In genomic region chr21:15856813-15857212, GRCh38 we compare ENCODE assay signal across 26 cellular contexts.
"Had no signal": no experiment of that assay in that cellular context is flagged by ENCODE, and none has a peak within 500 bp of the region (broad histone marks: within the 10 kb centered on the region; RNA-seq: fewer than 3 reads in every experiment).

No MANE protein-coding gene starts in this region.

- H3K4me1 ChIP-seq: suprapubic skin, testis, thyroid gland, transverse colon, uterus, vagina had no signal

- H3K9me3 ChIP-seq: stomach, suprapubic skin, testis, thoracic aorta, thyroid gland, tibial artery, tibial nerve, transverse colon, upper lobe of left lung, upper lobe of right lung, uterus, vagina had no signal

- H3K4me3 ChIP-seq: stomach, suprapubic skin, testis, thoracic aorta, thyroid gland, tibial artery, tibial nerve, transverse colon, upper lobe of left lung, upper lobe of right lung, uterus, vagina had no signal

- ATAC-seq: stimulated activated effector memory CD8-positive, alpha-beta T cell treated with anti-CD3 and anti-CD28 coated beads, Interleukin-12 subunit alpha, Interleukin-12 subunit beta, amount 100 ng/mL, for 72 hours; stimulated activated memory B cell treated with anti-CD40 and anti-IgM and Interleukin-4, amounts not matched to agents 10 μg/mL and 1 μg/mL and 100 μg/mL, for 72 hours; stimulated activated naive B cell treated with anti-CD40 and anti-IgM and Interleukin-4, amounts not matched to agents 10 μg/mL and 1 μg/mL and 100 μg/mL, for 72 hours; stimulated activated naive CD8-positive, alpha-beta T cell treated with anti-CD3 and anti-CD28 coated beads, Interleukin-15, amount 100 ng/mL, for 72 hours; stimulated activated naive CD8-positive, alpha-beta T cell treated with anti-CD3 and anti-CD28 coated beads, Interleukin-15, Interleukin-2, amounts not matched to agents 100 U/mL and 50 U/mL, for 24 hours; upper lobe of right lung had no signal

- H3K36me3 ChIP-seq: thoracic aorta, thyroid gland, uterus, vagina had no signal

- DNase-seq: stimulated activated CD4-positive, alpha-beta T cell treated with anti-CD3 and anti-CD28 coated beads, Interleukin-2, amount 100 ng/mL, for 48 hours; stimulated activated CD4-positive, alpha-beta T cell treated with anti-CD3 and anti-CD28 coated beads, Interleukin-4, amount 100 ng/mL, for 1 hour; stimulated activated CD4-positive, alpha-beta T cell treated with anti-CD3 and anti-CD28 coated beads, Interleukin-4, amount 100 ng/mL, for 24 hours; stimulated activated CD4-positive, alpha-beta T cell treated with anti-CD3 and anti-CD28 coated beads, Interleukin-4, amount 100 ng/mL, for 4 hours; stimulated activated CD8-positive, alpha-beta memory T cell treated with anti-CD3 and anti-CD28 coated beads, Interleukin-4, amount 100 ng/mL, for 48 hours; stimulated activated naive B cell treated with anti-CD40 and anti-IgM and Interleukin-4, amounts not matched to agents 10 μg/mL and 1 μg/mL and 100 μg/mL, for 72 hours; stimulated activated naive CD4-positive, alpha-beta T cell; stimulated activated naive CD4-positive, alpha-beta T cell treated with Interleukin-2 at 50 U/mL for 16 hours; stimulated activated naive CD8-positive, alpha-beta T cell treated with anti-CD3 and anti-CD28 coated beads, Interleukin-15, amount 100 ng/mL, for 72 hours; stimulated activated naive CD8-positive, alpha-beta T cell treated with anti-CD3 and anti-CD28 coated beads, Interleukin-15, Interleukin-2, amounts not matched to agents 100 U/mL and 50 U/mL, for 24 hours; stomach; substantia nigra; testis; thyroid gland; tibial artery; transverse colon; trophoblast cell; upper lobe of left lung; upper lobe of right lung; uterus had no signal

- H3K27ac ChIP-seq: stomach, suprapubic skin, thoracic aorta, thyroid gland, tibial artery, tibial nerve, transverse colon, upper lobe of right lung, uterus, vagina had no signal

- H3K27me3 ChIP-seq: stomach, suprapubic skin, testis, thyroid gland, tibial artery, tibial nerve, transverse colon, upper lobe of left lung, upper lobe of right lung, uterus, vagina had no signal
